In the genomic region with DNA sequence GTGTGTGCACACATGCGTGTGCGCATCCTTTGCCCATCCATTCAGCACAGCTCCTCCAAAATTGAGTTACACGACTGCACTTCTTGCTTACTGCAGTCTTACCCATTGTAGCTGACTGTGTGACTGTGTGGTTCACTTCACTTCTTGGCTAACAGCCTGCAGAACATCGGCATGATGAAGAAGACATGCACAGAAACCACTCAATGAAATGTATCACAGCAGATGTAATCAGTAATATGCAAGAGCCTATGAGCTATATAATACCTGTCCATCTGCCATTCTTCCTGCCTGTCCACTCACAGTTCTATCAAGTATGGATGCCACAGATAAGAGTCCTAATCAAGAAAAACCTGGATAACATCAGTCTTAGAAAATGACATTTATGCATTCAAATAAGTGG, we compare ENCODE assay signal across 16 cellular contexts.
DNase-seq lines count a peak whose midpoint lies in the region.
"Had no signal": no experiment of that assay in that cellular context is flagged by ENCODE, and none has a peak within 500 bp of the region (broad histone marks: within the 10 kb centered on the region; RNA-seq: fewer than 3 reads in every experiment).

No MANE protein-coding gene starts in this region.

- no peak overlapping the region for H3K4me3 ChIP-seq in mesendoderm (ENCODE audit: low read length)
- H3K4me3 ChIP-seq: BLaER1 treated with 17β-estradiol and CSF1 and Interleukin-3, amounts not matched to agents 10 nM and 100 nM; GM23338 had no signal

- no peak overlapping the region for H3K4ac ChIP-seq in mesendoderm (ENCODE audit: low read depth, low read length)

- no CpG with 5 or more reads among the region's 4 CpGs for WGBS in mesendoderm (ENCODE audit: extremely low coverage, insufficient coverage, low lambda C conversion rate)

- no peak overlapping the region for H3K18ac ChIP-seq in mesendoderm (ENCODE audit: low read length)

- H2BK5ac ChIP-seq in mesendoderm (ENCODE audit: low read length), result no peak overlapping the region

- DNase-seq in DMS 273 (lab: John Stamatoyannopoulos, UW; ENCODE audit: unreplicated experiment), result peak; percentile 39
- DNase-seq in G401 (ENCODE audit: low spot score), result peak; percentile 56
- peak; percentile 16 for DNase-seq in NCI-H524 treated with DMSO at 0.1 percent for 48 hours (lab: John Stamatoyannopoulos, UW)
- DNase-seq in cerebellar cortex (ENCODE audit: low spot score), result peak; percentile 50
- no peak for DNase-seq in KG1 (lab: John Stamatoyannopoulos, UW)
- no peak for DNase-seq in mesendoderm
- DNase-seq in epidermal melanocyte (ENCODE audit: insufficient read length, low spot score), result no peak
- DNase-seq: CD4-positive, alpha-beta T cell; CD8-positive, alpha-beta memory T cell; DMS153; DMS79; EL; GF-D8; H9 had no signal

- no peak overlapping the region for H2BK15ac ChIP-seq in mesendoderm (replicated peaks; ENCODE audit: low read depth)

- H3K56ac ChIP-seq in mesendoderm (ENCODE audit: low read length), result no peak overlapping the region

- H3K27me3 ChIP-seq in mesendoderm (ENCODE audit: insufficient read depth, low read length, poor library complexity), result no peaks in the 10 kb centered on the region
- H3K27me3 ChIP-seq: BLaER1 treated with 17β-estradiol and CSF1 and Interleukin-3, amounts not matched to agents 10 nM and 100 nM had no signal

- no peak overlapping the region for H3K27ac ChIP-seq in mesendoderm (ENCODE audit: low read depth, low read length)
- H3K27ac ChIP-seq: BLaER1 treated with 17β-estradiol and CSF1 and Interleukin-3, amounts not matched to agents 10 nM and 100 nM had no signal

- H3K9ac ChIP-seq in mesendoderm (ENCODE audit: low read length), result no peak overlapping the region
- H3K9ac ChIP-seq: BLaER1 treated with 17β-estradiol and CSF1 and Interleukin-3, amounts not matched to agents 10 nM and 100 nM had no signal

- no peak overlapping the region for H4K5ac ChIP-seq in mesendoderm (ENCODE audit: low read length)

- H2BK120ac ChIP-seq in mesendoderm (ENCODE audit: low read depth, low read length), result no peak overlapping the region

- no peak overlapping the region for H2AK5ac ChIP-seq in mesendoderm (ENCODE audit: low read length)

- H3K36me3 ChIP-seq in mesendoderm (ENCODE audit: control insufficient read depth, insufficient read depth, low read length), result no peaks in the 10 kb centered on the region
- H3K36me3 ChIP-seq: BLaER1 treated with 17β-estradiol and CSF1 and Interleukin-3, amounts not matched to agents 10 nM and 100 nM had no signal

- H4K8ac ChIP-seq in mesendoderm (ENCODE audit: low read depth, low read length), result no peak overlapping the region

- H3K79me2 ChIP-seq in mesendoderm (ENCODE audit: control insufficient read depth, insufficient read depth, low read length), result no peaks in the 10 kb centered on the region

- in situ Hi-C loops in G401 (cut with HindIII; ENCODE audit: low sequenced_read_pairs), result no loop called here

- H3K4me1 ChIP-seq in mesendoderm (ENCODE audit: control insufficient read depth, low read depth, low read length), result no peaks in the 10 kb centered on the region
- H3K4me1 ChIP-seq: BLaER1 treated with 17β-estradiol and CSF1 and Interleukin-3, amounts not matched to agents 10 nM and 100 nM had no signal

- H3K79me1 ChIP-seq in mesendoderm (ENCODE audit: low read length), result no peaks in the 10 kb centered on the region

- H3K23ac ChIP-seq in mesendoderm (ENCODE audit: low read length), result no peak overlapping the region

- no peak overlapping the region for H3K4me2 ChIP-seq in mesendoderm (ENCODE audit: low read length)
- H3K4me2 ChIP-seq: BLaER1 treated with 17β-estradiol and CSF1 and Interleukin-3, amounts not matched to agents 10 nM and 100 nM; GM23338 had no signal

Comparison
In these comparisons a context has a peak if more than half of its experiments do, and no peak if none do; other contexts are left out.
1. DNase-seq: peak in DMS 273 (single experiment), G401 (single experiment), NCI-H524 treated with DMSO at 0.1 percent for 48 hours (single experiment) and cerebellar cortex (single experiment); none in KG1 (single experiment), mesendoderm (single experiment) and epidermal melanocyte (single experiment).